Comparison of ENCODE assay signal across 8 cellular contexts in genomic region chr4:112144546-112145325, GRCh38. TPM values are rescaled to one million over a fixed set of nuclear protein-coding genes. Genes with fewer than 3 reads are reported as not detected.
DNase-seq lines count a peak whose midpoint lies in the region; ATAC-seq and TF ChIP-seq lines count a peak whose summit lies in the region.

No MANE protein-coding gene starts in this region.

- WGBS in IMR-90 (ENCODE audit: extremely low coverage in 2 of 2, insufficient read length in 1 of 2), 2 experiments: 45% methylated on average over 7 of the region's 20 CpGs; no CpG with 5 or more reads in 1 of the 2 experiments

- H3K9me1 ChIP-seq in IMR-90 (ENCODE audit: insufficient read depth, low read length): no peaks in the 10 kb centered on the region

- peaks cover 32% of the 10 kb centered on the region for H3K79me2 ChIP-seq in ACC112 (ENCODE audit: control insufficient read depth, insufficient read depth, low read length, unreplicated experiment)

- POLR2A ChIA-PET in IMR-90 (lab: Charles Lee; ENCODE audit: unreplicated experiment): no interaction called here

- no peak overlapping the region for H3K56ac ChIP-seq in IMR-90 (ENCODE audit: extremely low read depth, insufficient read depth, low read length)

- TF ChIP-seq CTCF in IMR-90 (conservative IDR thresholded peaks at IDR 0.05; ENCODE audit: low read depth, low read length) (no peak), chondrocyte (IDR thresholded peaks at IDR 0.05) (no peak)

- dilution Hi-C loops in IMR-90 (cut with HindIII; ENCODE audit: low sequenced_read_pairs, unreplicated experiment): no loop called here

- H2BK120ac ChIP-seq in IMR-90 (ENCODE audit: low read depth, low read length): no peak overlapping the region

- H4K20me1 ChIP-seq in IMR-90 (ENCODE audit: insufficient read depth, low read length): no peaks in the 10 kb centered on the region

- no peaks in the 10 kb centered on the region for H3K36me3 Mint-ChIP-seq in chondrocyte (ENCODE audit: low read depth)
- H3K36me3 Mint-ChIP-seq in natural killer cell treated with Interleukin-12 subunit alpha and Interleukin-12 subunit beta and Interleukin-15 and Interleukin-18, amount 100 ng/mL, for 72 hours: no peaks in the 10 kb centered on the region

- H3K4me3 ChIP-seq in ACC112 (ENCODE audit: low read depth, low read length) (peak overlapping the region; percentile 98), IMR-90 (ENCODE audit: insufficient read depth, low read depth, low read length) (peak overlapping the region; percentile 47)

- H3K27me3 ChIP-seq in ACC112 (ENCODE audit: insufficient read depth, low read length) (no peaks in the 10 kb centered on the region), IMR-90 (ENCODE audit: control insufficient read depth, insufficient read depth, low read length) (no peaks in the 10 kb centered on the region; the same call in 1 of the 2 replicates)

- no peak for TF ChIP-seq RAD21 in IMR-90 (IDR thresholded peaks at IDR 0.05; ENCODE audit: low read length)

- peaks cover 0 to 3% of the 10 kb centered on the region in 2 experiments; a peak in 1 of 4 replicates for H3K79me1 ChIP-seq in IMR-90 (ENCODE audit: low read depth in 1 of 2, low read length in 2 of 2)

- H2AK5ac ChIP-seq in IMR-90 (ENCODE audit: low read depth, low read length): no peak overlapping the region

- no peaks in the 10 kb centered on the region for H3K9me3 Mint-ChIP-seq in chondrocyte (ENCODE audit: low read depth)
- H3K9me3 Mint-ChIP-seq in natural killer cell treated with Interleukin-12 subunit alpha and Interleukin-12 subunit beta and Interleukin-15 and Interleukin-18, amount 100 ng/mL, for 72 hours: no peaks in the 10 kb centered on the region

- CTCF ChIA-PET in IMR-90 (lab: Yijun Ruan, JAX): no interaction called here

- intact Hi-C loops in IMR-90 (cut with micrococcal nuclease): loop anchor here (1.0 to 2.0 kb wide), 2 partner anchors 31 to 90 kb away; no protein-coding TSS in a partner anchor

- ATAC-seq in IMR-90 (ENCODE audit: low read depth): no peak
- no peak for ATAC-seq in natural killer cell treated with Interleukin-12 subunit alpha and Interleukin-12 subunit beta and Interleukin-15 and Interleukin-18, amount 100 ng/mL, for 72 hours
- no peak for ATAC-seq in GM19455 (IDR thresholded peaks at IDR 0.05; ENCODE audit: unreplicated experiment)

- peak overlapping the region; percentile 56; the same call in 1 of the 2 replicates for H3K9ac ChIP-seq in IMR-90 (ENCODE audit: low read depth, low read length)

- H3K27me3 Mint-ChIP-seq in chondrocyte (ENCODE audit: low read depth): peaks cover 22% of the 10 kb centered on the region
- H3K27me3 Mint-ChIP-seq in natural killer cell treated with Interleukin-12 subunit alpha and Interleukin-12 subunit beta and Interleukin-15 and Interleukin-18, amount 100 ng/mL, for 72 hours: no peaks in the 10 kb centered on the region

- BruUV-seq in IMR-90 (replicated peaks; lab: Mats Ljungman, UMichigan): no TSS peak

- H2AFZ ChIP-seq in ACC112 (ENCODE audit: low read length, unreplicated experiment): peak overlapping the region; percentile 32
- peak overlapping the region; percentile 92 for H2AFZ ChIP-seq in IMR-90 (replicated peaks; ENCODE audit: low read length, poor library complexity)

- H3K18ac ChIP-seq in IMR-90 (ENCODE audit: low read depth, low read length): no peak overlapping the region

- no peak overlapping the region for H3K27ac Mint-ChIP-seq in chondrocyte (ENCODE audit: unreplicated experiment)
- peak overlapping the region; percentile 7 to 48 for H3K27ac Mint-ChIP-seq in natural killer cell treated with Interleukin-12 subunit alpha and Interleukin-12 subunit beta and Interleukin-15 and Interleukin-18, amount 100 ng/mL, for 72 hours

- in situ Hi-C loops in IMR-90 (cut with MboI; ENCODE audit: low sequenced_read_pairs): no loop called here

- peak overlapping the region; percentile 56 for H3K4me3 Mint-ChIP-seq in chondrocyte (ENCODE audit: unreplicated experiment)
- peak overlapping the region; percentile 80 for H3K4me3 Mint-ChIP-seq in natural killer cell treated with Interleukin-12 subunit alpha and Interleukin-12 subunit beta and Interleukin-15 and Interleukin-18, amount 100 ng/mL, for 72 hours

- H3K27ac ChIP-seq in ACC112 (ENCODE audit: low read depth, low read length) (no peak overlapping the region), IMR-90 (ENCODE audit: insufficient read depth, low read length) (no peak overlapping the region)

- peak overlapping the region; percentile 89; the same call in 1 of the 3 replicates for H2BK15ac ChIP-seq in IMR-90 (ENCODE audit: low read depth, low read length)

- no peak overlapping the region for H3K4ac ChIP-seq in IMR-90 (ENCODE audit: low read depth, low read length)

- H2AK9ac ChIP-seq in IMR-90 (replicated peaks; ENCODE audit: low read depth, low read length, poor library complexity): no peak overlapping the region

- H3K36me3 ChIP-seq in ACC112 (ENCODE audit: insufficient read depth, low read length) (no peaks in the 10 kb centered on the region), IMR-90 (ENCODE audit: control insufficient read depth, insufficient read depth, low read length) (no peaks in the 10 kb centered on the region)

- TF ChIP-seq POLR2A in IMR-90 (IDR thresholded peaks at IDR 0.05; ENCODE audit: low read depth, low read length): no peak

- H4K8ac ChIP-seq in IMR-90 (ENCODE audit: low read depth in 2 of 2, low read length in 2 of 2): peak overlapping the region; percentile 82 to 90; a peak in 2 of 4 replicates

- no peak overlapping the region for H2BK20ac ChIP-seq in IMR-90 (ENCODE audit: low read depth, low read length)

- H3K9me3 ChIP-seq in IMR-90 (ENCODE audit: control insufficient read depth, insufficient read depth, low read length): no peaks in the 10 kb centered on the region

- H2BK5ac ChIP-seq in IMR-90 (ENCODE audit: low read depth, low read length, poor library complexity, severe bottlenecking): no peak overlapping the region

- no peak overlapping the region for H3K23ac ChIP-seq in IMR-90 (ENCODE audit: low read depth, low read length)

- H3K4me1 ChIP-seq in ACC112 (ENCODE audit: control insufficient read depth, insufficient read depth, low read length, unreplicated experiment) (peaks cover 32% of the 10 kb centered on the region), IMR-90 (ENCODE audit: control insufficient read depth, insufficient read depth, low read length) (no peaks in the 10 kb centered on the region)

- peaks cover 17% of the 10 kb centered on the region for H3K4me1 Mint-ChIP-seq in chondrocyte (ENCODE audit: low read depth)
- H3K4me1 Mint-ChIP-seq in natural killer cell treated with Interleukin-12 subunit alpha and Interleukin-12 subunit beta and Interleukin-15 and Interleukin-18, amount 100 ng/mL, for 72 hours (ENCODE audit: low read depth in 2 of 2): peaks cover 33 to 35% of the 10 kb centered on the region in 2 donors

- no peak overlapping the region for H4K5ac ChIP-seq in IMR-90 (ENCODE audit: low read depth, low read length)

- H4K91ac ChIP-seq in IMR-90 (ENCODE audit: insufficient read depth, low read depth, low read length): no peak overlapping the region

- peak overlapping the region; percentile 93 for H3K4me2 ChIP-seq in IMR-90 (ENCODE audit: low read depth, low read length)

- no peak for DNase-seq in IMR-90
- DNase-seq in chondrocyte (ENCODE audit: low spot score): no peak
- no peak for DNase-seq in natural killer cell treated with Interleukin-12 subunit alpha and Interleukin-12 subunit beta and Interleukin-15 and Interleukin-18, amount 100 ng/mL, for 72 hours (ENCODE audit: low spot score)
- DNase-seq in AG20443 (ENCODE audit: low spot score): no peak
- DNase-seq in GM19238 (ENCODE audit: insufficient read length, low spot score): no peak
- DNase-seq in NCI-H69 (lab: John Stamatoyannopoulos, UW): no peak

- H3K14ac ChIP-seq in IMR-90 (replicated peaks; ENCODE audit: low read depth, low read length): no peak overlapping the region

TF ChIP-seq in IMR-90, 13 proteins besides CTCF, POLR2A, EP300 and RAD21:
- no peak for TF ChIP-seq FOS (IDR thresholded peaks at IDR 0.05; ENCODE audit: low read depth, low read length)
- TF ChIP-seq ELK1 (IDR thresholded peaks at IDR 0.05; ENCODE audit: borderline replicate concordance, low read depth, low read length): no peak
- TF ChIP-seq CEBPB (IDR thresholded peaks at IDR 0.05; ENCODE audit: low read depth, low read length): no peak
- TF ChIP-seq MAZ (IDR thresholded peaks at IDR 0.05; ENCODE audit: borderline replicate concordance, low read depth, low read length): no peak
- TF ChIP-seq RFX5 (IDR thresholded peaks at IDR 0.05; ENCODE audit: low read depth, low read length): no peak
- no peak for TF ChIP-seq SMC3 (IDR thresholded peaks at IDR 0.05; ENCODE audit: low read depth, low read length)
- no peak for TF ChIP-seq NFE2L2 (IDR thresholded peaks at IDR 0.05; ENCODE audit: low read depth, low read length)
- TF ChIP-seq, protein P1, sequence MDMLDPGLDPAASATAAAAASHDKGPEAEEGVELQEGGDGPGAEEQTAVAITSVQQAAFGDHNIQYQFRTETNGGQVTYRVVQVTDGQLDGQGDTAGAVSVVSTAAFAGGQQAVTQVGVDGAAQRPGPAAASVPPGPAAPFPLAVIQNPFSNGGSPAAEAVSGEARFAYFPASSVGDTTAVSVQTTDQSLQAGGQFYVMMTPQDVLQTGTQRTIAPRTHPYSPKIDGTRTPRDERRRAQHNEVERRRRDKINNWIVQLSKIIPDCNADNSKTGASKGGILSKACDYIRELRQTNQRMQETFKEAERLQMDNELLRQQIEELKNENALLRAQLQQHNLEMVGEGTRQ (IDR thresholded peaks at IDR 0.05; ENCODE audit: low read depth, low read length): no peak
- no peak for TF ChIP-seq BHLHE40 (IDR thresholded peaks at IDR 0.05; ENCODE audit: low read depth, low read length)
- no peak for TF ChIP-seq MAFK (IDR thresholded peaks at IDR 0.05; ENCODE audit: low read depth, low read length)
- TF ChIP-seq MXI1 (IDR thresholded peaks at IDR 0.05; ENCODE audit: borderline replicate concordance, low read depth, low read length): no peak

RNA-seq across cellular contexts. Expression of gene FAM241A, which starts 0.5 kb away (rescaled TPM):
- total RNA-seq in IMR-90 (2012; rRNA removed) (under 0.01 and 0.28 TPM in 2 replicates), chondrocyte (0.53 to 0.74 TPM (median 0.62 TPM) in 3 replicates)
- polyA plus RNA-seq in IMR-90 (2012; rRNA removed): 0.19 and 0.24 TPM in 2 replicates
- 0.12 and 0.45 TPM in 2 replicates for polyA plus RNA-seq in IMR-90 (2012; cell fraction: cytosol; rRNA removed)
- 0.04 and 0.14 TPM in 2 replicates for polyA plus RNA-seq in IMR-90 (2012; cell fraction: nucleus; rRNA removed; ENCODE audit: low replicate concordance)
- total RNA-seq in natural killer cell treated with Interleukin-12 subunit alpha and Interleukin-12 subunit beta and Interleukin-15 and Interleukin-18, amount 100 ng/mL, for 72 hours: 10 to 100 TPM in 1 of 2 donors, 1 to 10 TPM in 1; 4.3 to 16.0 TPM
